Comparison of ENCODE assay signal across 2 cellular contexts in the genomic region with DNA sequence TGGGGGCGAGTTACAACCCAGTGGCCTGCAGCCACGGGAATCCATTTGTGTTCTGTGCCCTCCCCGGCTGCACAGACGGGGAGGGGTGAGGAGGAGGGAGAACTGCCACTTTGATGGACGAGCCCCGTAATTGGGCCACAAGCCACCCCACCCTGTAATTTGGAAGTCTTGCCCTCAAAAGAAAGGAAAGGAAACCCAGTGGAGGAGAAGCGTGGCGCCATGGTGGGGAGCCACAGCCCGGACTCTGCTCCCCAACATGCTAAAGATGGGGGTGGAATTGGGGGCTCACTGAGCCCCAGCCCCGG.
TF ChIP-seq lines count a peak whose summit lies in the region.

No MANE protein-coding gene starts in this region.

TF ChIP-seq in IMR-90, 13 proteins besides CTCF, POLR2A, EP300 and RAD21:
- TF ChIP-seq MAZ (IDR thresholded peaks at IDR 0.05; ENCODE audit: borderline replicate concordance, low read depth, low read length) (peak; percentile 15; the same call in 1 of the 2 replicates), MAFK (IDR thresholded peaks at IDR 0.05; ENCODE audit: low read depth, low read length) (no peak)

TF ChIP-seq in K562, 482 proteins besides CTCF, POLR2A, EP300 and RAD21:
- TF ChIP-seq BRF1 (IDR thresholded peaks at IDR 0.05; ENCODE audit: borderline replicate concordance, extremely low read depth, insufficient read length), result no peak
- TF ChIP-seq, protein P1, sequence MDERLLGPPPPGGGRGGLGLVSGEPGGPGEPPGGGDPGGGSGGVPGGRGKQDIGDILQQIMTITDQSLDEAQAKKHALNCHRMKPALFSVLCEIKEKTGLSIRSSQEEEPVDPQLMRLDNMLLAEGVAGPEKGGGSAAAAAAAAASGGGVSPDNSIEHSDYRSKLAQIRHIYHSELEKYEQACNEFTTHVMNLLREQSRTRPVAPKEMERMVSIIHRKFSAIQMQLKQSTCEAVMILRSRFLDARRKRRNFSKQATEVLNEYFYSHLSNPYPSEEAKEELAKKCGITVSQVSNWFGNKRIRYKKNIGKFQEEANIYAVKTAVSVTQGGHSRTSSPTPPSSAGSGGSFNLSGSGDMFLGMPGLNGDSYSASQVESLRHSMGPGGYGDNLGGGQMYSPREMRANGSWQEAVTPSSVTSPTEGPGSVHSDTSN (CRISPR knock-in tag; IDR thresholded peaks at IDR 0.05; ENCODE audit: low read depth), result no peak
- TF ChIP-seq, protein P1 (tag; conservative IDR thresholded peaks at IDR 0.05; ENCODE audit: low read depth), result peak; percentile 62; the same call in 1 of the 2 replicates
- TF ChIP-seq MAFG (tag; conservative IDR thresholded peaks at IDR 0.05), result no peak
- peak; percentile 78 for TF ChIP-seq MEIS2 (IDR thresholded peaks at IDR 0.05; ENCODE audit: partially characterized antibody)
- TF ChIP-seq, protein P2, sequence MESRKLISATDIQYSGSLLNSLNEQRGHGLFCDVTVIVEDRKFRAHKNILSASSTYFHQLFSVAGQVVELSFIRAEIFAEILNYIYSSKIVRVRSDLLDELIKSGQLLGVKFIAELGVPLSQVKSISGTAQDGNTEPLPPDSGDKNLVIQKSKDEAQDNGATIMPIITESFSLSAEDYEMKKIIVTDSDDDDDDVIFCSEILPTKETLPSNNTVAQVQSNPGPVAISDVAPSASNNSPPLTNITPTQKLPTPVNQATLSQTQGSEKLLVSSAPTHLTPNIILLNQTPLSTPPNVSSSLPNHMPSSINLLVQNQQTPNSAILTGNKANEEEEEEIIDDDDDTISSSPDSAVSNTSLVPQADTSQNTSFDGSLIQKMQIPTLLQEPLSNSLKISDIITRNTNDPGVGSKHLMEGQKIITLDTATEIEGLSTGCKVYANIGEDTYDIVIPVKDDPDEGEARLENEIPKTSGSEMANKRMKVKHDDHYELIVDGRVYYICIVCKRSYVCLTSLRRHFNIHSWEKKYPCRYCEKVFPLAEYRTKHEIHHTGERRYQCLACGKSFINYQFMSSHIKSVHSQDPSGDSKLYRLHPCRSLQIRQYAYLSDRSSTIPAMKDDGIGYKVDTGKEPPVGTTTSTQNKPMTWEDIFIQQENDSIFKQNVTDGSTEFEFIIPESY (CRISPR knock-in tag; IDR thresholded peaks at IDR 0.05), result no peak
- TF ChIP-seq, protein P3, sequence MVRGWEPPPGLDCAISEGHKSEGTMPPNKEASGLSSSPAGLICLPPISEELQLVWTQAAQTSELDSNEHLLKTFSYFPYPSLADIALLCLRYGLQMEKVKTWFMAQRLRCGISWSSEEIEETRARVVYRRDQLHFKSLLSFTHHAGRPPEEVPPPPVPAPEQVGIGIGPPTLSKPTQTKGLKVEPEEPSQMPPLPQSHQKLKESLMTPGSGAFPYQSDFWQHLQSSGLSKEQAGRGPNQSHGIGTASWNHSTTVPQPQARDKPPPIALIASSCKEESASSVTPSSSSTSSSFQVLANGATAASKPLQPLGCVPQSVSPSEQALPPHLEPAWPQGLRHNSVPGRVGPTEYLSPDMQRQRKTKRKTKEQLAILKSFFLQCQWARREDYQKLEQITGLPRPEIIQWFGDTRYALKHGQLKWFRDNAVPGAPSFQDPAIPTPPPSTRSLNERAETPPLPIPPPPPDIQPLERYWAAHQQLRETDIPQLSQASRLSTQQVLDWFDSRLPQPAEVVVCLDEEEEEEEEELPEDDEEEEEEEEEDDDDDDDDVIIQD (CRISPR knock-in tag; IDR thresholded peaks at IDR 0.05), result no peak
- no peak for TF ChIP-seq ZC3H8 (IDR thresholded peaks at IDR 0.05)
- TF ChIP-seq, protein P4, sequence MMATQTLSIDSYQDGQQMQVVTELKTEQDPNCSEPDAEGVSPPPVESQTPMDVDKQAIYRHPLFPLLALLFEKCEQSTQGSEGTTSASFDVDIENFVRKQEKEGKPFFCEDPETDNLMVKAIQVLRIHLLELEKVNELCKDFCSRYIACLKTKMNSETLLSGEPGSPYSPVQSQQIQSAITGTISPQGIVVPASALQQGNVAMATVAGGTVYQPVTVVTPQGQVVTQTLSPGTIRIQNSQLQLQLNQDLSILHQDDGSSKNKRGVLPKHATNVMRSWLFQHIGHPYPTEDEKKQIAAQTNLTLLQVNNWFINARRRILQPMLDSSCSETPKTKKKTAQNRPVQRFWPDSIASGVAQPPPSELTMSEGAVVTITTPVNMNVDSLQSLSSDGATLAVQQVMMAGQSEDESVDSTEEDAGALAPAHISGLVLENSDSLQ (IDR thresholded peaks at IDR 0.05), result peak; percentile 34; the same call in 1 of the 2 replicates
- no peak for TF ChIP-seq SMARCB1 (IDR thresholded peaks at IDR 0.05; ENCODE audit: insufficient read length, low read depth)
- TF ChIP-seq, protein P5, sequence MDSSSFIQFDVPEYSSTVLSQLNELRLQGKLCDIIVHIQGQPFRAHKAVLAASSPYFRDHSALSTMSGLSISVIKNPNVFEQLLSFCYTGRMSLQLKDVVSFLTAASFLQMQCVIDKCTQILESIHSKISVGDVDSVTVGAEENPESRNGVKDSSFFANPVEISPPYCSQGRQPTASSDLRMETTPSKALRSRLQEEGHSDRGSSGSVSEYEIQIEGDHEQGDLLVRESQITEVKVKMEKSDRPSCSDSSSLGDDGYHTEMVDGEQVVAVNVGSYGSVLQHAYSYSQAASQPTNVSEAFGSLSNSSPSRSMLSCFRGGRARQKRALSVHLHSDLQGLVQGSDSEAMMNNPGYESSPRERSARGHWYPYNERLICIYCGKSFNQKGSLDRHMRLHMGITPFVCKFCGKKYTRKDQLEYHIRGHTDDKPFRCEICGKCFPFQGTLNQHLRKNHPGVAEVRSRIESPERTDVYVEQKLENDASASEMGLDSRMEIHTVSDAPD (CRISPR knock-in tag; IDR thresholded peaks at IDR 0.05), result no peak
- TF ChIP-seq, protein P6, sequence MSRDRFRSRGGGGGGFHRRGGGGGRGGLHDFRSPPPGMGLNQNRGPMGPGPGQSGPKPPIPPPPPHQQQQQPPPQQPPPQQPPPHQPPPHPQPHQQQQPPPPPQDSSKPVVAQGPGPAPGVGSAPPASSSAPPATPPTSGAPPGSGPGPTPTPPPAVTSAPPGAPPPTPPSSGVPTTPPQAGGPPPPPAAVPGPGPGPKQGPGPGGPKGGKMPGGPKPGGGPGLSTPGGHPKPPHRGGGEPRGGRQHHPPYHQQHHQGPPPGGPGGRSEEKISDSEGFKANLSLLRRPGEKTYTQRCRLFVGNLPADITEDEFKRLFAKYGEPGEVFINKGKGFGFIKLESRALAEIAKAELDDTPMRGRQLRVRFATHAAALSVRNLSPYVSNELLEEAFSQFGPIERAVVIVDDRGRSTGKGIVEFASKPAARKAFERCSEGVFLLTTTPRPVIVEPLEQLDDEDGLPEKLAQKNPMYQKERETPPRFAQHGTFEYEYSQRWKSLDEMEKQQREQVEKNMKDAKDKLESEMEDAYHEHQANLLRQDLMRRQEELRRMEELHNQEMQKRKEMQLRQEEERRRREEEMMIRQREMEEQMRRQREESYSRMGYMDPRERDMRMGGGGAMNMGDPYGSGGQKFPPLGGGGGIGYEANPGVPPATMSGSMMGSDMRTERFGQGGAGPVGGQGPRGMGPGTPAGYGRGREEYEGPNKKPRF (IDR thresholded peaks at IDR 0.05; ENCODE audit: low read depth, low read length), result no peak
- TF ChIP-seq, protein P7, sequence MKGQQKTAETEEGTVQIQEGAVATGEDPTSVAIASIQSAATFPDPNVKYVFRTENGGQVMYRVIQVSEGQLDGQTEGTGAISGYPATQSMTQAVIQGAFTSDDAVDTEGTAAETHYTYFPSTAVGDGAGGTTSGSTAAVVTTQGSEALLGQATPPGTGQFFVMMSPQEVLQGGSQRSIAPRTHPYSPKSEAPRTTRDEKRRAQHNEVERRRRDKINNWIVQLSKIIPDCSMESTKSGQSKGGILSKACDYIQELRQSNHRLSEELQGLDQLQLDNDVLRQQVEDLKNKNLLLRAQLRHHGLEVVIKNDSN (CRISPR knock-in tag; IDR thresholded peaks at IDR 0.05), result no peak
- TF ChIP-seq, protein P8, sequence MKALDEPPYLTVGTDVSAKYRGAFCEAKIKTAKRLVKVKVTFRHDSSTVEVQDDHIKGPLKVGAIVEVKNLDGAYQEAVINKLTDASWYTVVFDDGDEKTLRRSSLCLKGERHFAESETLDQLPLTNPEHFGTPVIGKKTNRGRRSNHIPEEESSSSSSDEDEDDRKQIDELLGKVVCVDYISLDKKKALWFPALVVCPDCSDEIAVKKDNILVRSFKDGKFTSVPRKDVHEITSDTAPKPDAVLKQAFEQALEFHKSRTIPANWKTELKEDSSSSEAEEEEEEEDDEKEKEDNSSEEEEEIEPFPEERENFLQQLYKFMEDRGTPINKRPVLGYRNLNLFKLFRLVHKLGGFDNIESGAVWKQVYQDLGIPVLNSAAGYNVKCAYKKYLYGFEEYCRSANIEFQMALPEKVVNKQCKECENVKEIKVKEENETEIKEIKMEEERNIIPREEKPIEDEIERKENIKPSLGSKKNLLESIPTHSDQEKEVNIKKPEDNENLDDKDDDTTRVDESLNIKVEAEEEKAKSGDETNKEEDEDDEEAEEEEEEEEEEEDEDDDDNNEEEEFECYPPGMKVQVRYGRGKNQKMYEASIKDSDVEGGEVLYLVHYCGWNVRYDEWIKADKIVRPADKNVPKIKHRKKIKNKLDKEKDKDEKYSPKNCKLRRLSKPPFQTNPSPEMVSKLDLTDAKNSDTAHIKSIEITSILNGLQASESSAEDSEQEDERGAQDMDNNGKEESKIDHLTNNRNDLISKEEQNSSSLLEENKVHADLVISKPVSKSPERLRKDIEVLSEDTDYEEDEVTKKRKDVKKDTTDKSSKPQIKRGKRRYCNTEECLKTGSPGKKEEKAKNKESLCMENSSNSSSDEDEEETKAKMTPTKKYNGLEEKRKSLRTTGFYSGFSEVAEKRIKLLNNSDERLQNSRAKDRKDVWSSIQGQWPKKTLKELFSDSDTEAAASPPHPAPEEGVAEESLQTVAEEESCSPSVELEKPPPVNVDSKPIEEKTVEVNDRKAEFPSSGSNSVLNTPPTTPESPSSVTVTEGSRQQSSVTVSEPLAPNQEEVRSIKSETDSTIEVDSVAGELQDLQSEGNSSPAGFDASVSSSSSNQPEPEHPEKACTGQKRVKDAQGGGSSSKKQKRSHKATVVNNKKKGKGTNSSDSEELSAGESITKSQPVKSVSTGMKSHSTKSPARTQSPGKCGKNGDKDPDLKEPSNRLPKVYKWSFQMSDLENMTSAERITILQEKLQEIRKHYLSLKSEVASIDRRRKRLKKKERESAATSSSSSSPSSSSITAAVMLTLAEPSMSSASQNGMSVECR (CRISPR knock-in tag; IDR thresholded peaks at IDR 0.05), result no peak
- no peak for TF ChIP-seq TAF9B (IDR thresholded peaks at IDR 0.05; ENCODE audit: partially characterized antibody)
TF ChIP-seq in K562: peak in this region for 3.
